Comparison of ENCODE assay signal across 11 cellular contexts in genomic region chr20:36473164-36473563, GRCh38.
A peak's percentile ranks its signal among the peaks of the same experiment; 100 is the strongest.
DNase-seq lines count a peak whose midpoint lies in the region; ATAC-seq and TF ChIP-seq lines count a peak whose summit lies in the region.
"Had no signal": no experiment of that assay in that cellular context is flagged by ENCODE, and none has a peak within 500 bp of the region (broad histone marks: within the 10 kb centered on the region; RNA-seq: fewer than 3 reads in every experiment).

No MANE protein-coding gene starts in this region.

- H3K27ac Mint-ChIP-seq in activated naive CD4-positive, alpha-beta T cell treated with anti-CD3 and anti-CD28 coated beads, Interleukin-2, amount 10 ng/mL, durations not matched to agents 7 days and 5 days, result peak overlapping the region; percentile 92
- H3K27ac Mint-ChIP-seq in activated naive CD4-positive, alpha-beta T cell treated with anti-CD3 and anti-CD28 coated beads, Interleukin-2, amount 50 U/mL, for 72 hours, result peak overlapping the region in 1 of 2 donors; percentile 84

- H3K27ac ChIP-seq in mesendoderm (ENCODE audit: low read depth, low read length) (no peak overlapping the region), tibial artery (peak overlapping the region; percentile 91 to 99), PC-3 (ENCODE audit: low read length) (no peak overlapping the region)
- H3K27ac ChIP-seq: PC-9 had no signal

- BruUV-seq in PC-3 (replicated peaks; lab: Mats Ljungman, UMichigan), result no TSS peak

- H3K4me2 ChIP-seq in mesendoderm (ENCODE audit: low read length), result no peak overlapping the region
- no peak overlapping the region; the same call in 1 of the 2 replicates for H3K4me2 ChIP-seq in PC-3 (ENCODE audit: low read length)
- H3K4me2 ChIP-seq: PC-9 had no signal

- no peak overlapping the region for H4K8ac ChIP-seq in mesendoderm (ENCODE audit: low read depth, low read length)

- no peak overlapping the region for H2BK120ac ChIP-seq in mesendoderm (ENCODE audit: low read depth, low read length)

- no peaks in the 10 kb centered on the region for H3K9me3 Mint-ChIP-seq in activated naive CD4-positive, alpha-beta T cell treated with anti-CD3 and anti-CD28 coated beads, Interleukin-2, amount 10 ng/mL, durations not matched to agents 7 days and 5 days
- no peaks in the 10 kb centered on the region for H3K9me3 Mint-ChIP-seq in activated naive CD4-positive, alpha-beta T cell treated with anti-CD3 and anti-CD28 coated beads, Interleukin-2, amount 50 U/mL, for 72 hours
- H3K9me3 Mint-ChIP-seq: activated CD4-positive, alpha-beta memory T cell treated with anti-CD3 and anti-CD28 coated beads for 36 hours had no signal

- ATAC-seq in activated naive CD4-positive, alpha-beta T cell treated with anti-CD3 and anti-CD28 coated beads, Interleukin-2, amount 50 U/mL, for 72 hours, result no peak
- ATAC-seq in PC-3, result no peak

- H3K9ac ChIP-seq in adipocyte (ENCODE audit: low read length) (peak overlapping the region; percentile 78), mesendoderm (ENCODE audit: low read length) (peak overlapping the region; percentile 35), PC-3 (ENCODE audit: low read length) (no peak overlapping the region)

- H3K79me2 ChIP-seq in mesendoderm (ENCODE audit: control insufficient read depth, insufficient read depth, low read length) (peaks cover 27% of the 10 kb centered on the region), PC-3 (ENCODE audit: low read length) (peaks cover 92% of the 10 kb centered on the region)

- H3K9me3 ChIP-seq in adipocyte (ENCODE audit: control insufficient read depth, low read length) (no peaks in the 10 kb centered on the region), tibial artery (no peaks in the 10 kb centered on the region), PC-3 (ENCODE audit: low read length) (no peaks in the 10 kb centered on the region)

- POLR2A ChIA-PET in PC-3 (lab: Charles Lee; ENCODE audit: unreplicated experiment), result no interaction called here

- H3K4me3 ChIP-seq in adipocyte (ENCODE audit: low read length) (peak overlapping the region; percentile 67), mesendoderm (ENCODE audit: low read length) (no peak overlapping the region), tibial artery (peak overlapping the region; percentile 37 to 43), PC-3 (ENCODE audit: low read length) (no peak overlapping the region)
- H3K4me3 ChIP-seq: PC-9 had no signal

- no peak overlapping the region for H2BK15ac ChIP-seq in mesendoderm (replicated peaks; ENCODE audit: low read depth)

- TF ChIP-seq CTCF in tibial artery (IDR thresholded peaks at IDR 0.05) (no peak), PC-3 (conservative IDR thresholded peaks at IDR 0.05; ENCODE audit: low read depth, low read length) (no peak)

- H3K36me3 ChIP-seq in adipocyte (ENCODE audit: control insufficient read depth, insufficient read depth, low read length, severe bottlenecking) (no peaks in the 10 kb centered on the region), mesendoderm (ENCODE audit: control insufficient read depth, insufficient read depth, low read length) (no peaks in the 10 kb centered on the region), tibial artery (peaks cover 0 to 4% (median 0%) of the 10 kb centered on the region in 3 donors), PC-3 (ENCODE audit: low read depth, low read length) (no peaks in the 10 kb centered on the region; the same call in 1 of the 2 replicates)

- intact Hi-C loops in tibial artery (cut with DNase I; ENCODE audit: low total_unique reads), result no loop called here
- intact Hi-C loops in PC-3 (cut with micrococcal nuclease), result no loop called here

- H3K4me1 Mint-ChIP-seq in activated naive CD4-positive, alpha-beta T cell treated with anti-CD3 and anti-CD28 coated beads, Interleukin-2, amount 10 ng/mL, durations not matched to agents 7 days and 5 days, result peaks cover 54% of the 10 kb centered on the region

- peak overlapping the region; percentile 28 for H3K56ac ChIP-seq in mesendoderm (ENCODE audit: low read length)

- H3F3A ChIP-seq in PC-3 (ENCODE audit: low read length, unreplicated experiment), result no peaks in the 10 kb centered on the region

- peak overlapping the region; percentile 70 for H3K4me3 Mint-ChIP-seq in activated naive CD4-positive, alpha-beta T cell treated with anti-CD3 and anti-CD28 coated beads, Interleukin-2, amount 10 ng/mL, durations not matched to agents 7 days and 5 days

- H3K4ac ChIP-seq in mesendoderm (ENCODE audit: low read depth, low read length), result no peak overlapping the region

- CTCF ChIA-PET in activated naive CD4-positive, alpha-beta T cell treated with anti-CD3 and anti-CD28 coated beads, Interleukin-2, amount 10 ng/mL, durations not matched to agents 7 days and 5 days (lab: Charles Lee), result interaction anchor here (0.7 to 1.0 kb wide), 2 partner anchors 9 to 33 kb away, joined by 3 read pairs; no protein-coding TSS in a partner anchor
- CTCF ChIA-PET in PC-3 (lab: Charles Lee), result interaction anchor here (0.6 kb wide), 2 partner anchors 381 to 910 kb away, joined by 5 to 16 read pairs; no protein-coding TSS in a partner anchor

- no peak overlapping the region for H3K23ac ChIP-seq in mesendoderm (ENCODE audit: low read length)

- H3K18ac ChIP-seq in mesendoderm (ENCODE audit: low read length), result no peak overlapping the region

- peaks cover 47% of the 10 kb centered on the region for H3K4me1 ChIP-seq in adipocyte (ENCODE audit: control insufficient read depth, insufficient read depth, low read length)
- peaks cover 11% of the 10 kb centered on the region for H3K4me1 ChIP-seq in mesendoderm (ENCODE audit: control insufficient read depth, low read depth, low read length)
- H3K4me1 ChIP-seq in tibial artery, result peaks cover 0 to 98% (median 72%) of the 10 kb centered on the region in 4 donors
- H3K4me1 ChIP-seq in PC-3 (ENCODE audit: insufficient read depth, low read length), result peaks cover 26% of the 10 kb centered on the region

- peaks cover 18% of the 10 kb centered on the region for H3K79me1 ChIP-seq in mesendoderm (ENCODE audit: low read length)

- no peak overlapping the region for H2BK5ac ChIP-seq in mesendoderm (ENCODE audit: low read length)

- DNase-seq in activated naive CD4-positive, alpha-beta T cell treated with anti-CD3 and anti-CD28 coated beads, Interleukin-2, amount 10 ng/mL, durations not matched to agents 7 days and 5 days, result no peak
- no peak for DNase-seq in activated naive CD4-positive, alpha-beta T cell treated with anti-CD3 and anti-CD28 coated beads, Interleukin-2, amount 50 U/mL, for 72 hours (ENCODE audit: low spot score in 2 of 2)
- no peak for DNase-seq in adipocyte (ENCODE audit: low read depth)
- peak; percentile 63 for DNase-seq in mesendoderm
- DNase-seq in tibial artery, result no peak
- DNase-seq in DMS153 (lab: John Stamatoyannopoulos, UW), result no peak
- DNase-seq in GOT3 (lab: John Stamatoyannopoulos, UW), result no peak
- no peak for DNase-seq in PC-3
- DNase-seq: NCI-H1436 treated with DMSO at 0.1 percent for 48 hours had no signal

- H2AFZ ChIP-seq in PC-3 (ENCODE audit: low read length), result no peak overlapping the region
- H2AFZ ChIP-seq: PC-9 had no signal

- H4K20me1 ChIP-seq in PC-3 (ENCODE audit: low read length), result peaks cover 19% of the 10 kb centered on the region

- no peak overlapping the region for H2AK5ac ChIP-seq in mesendoderm (ENCODE audit: low read length)

- H3K36me3 Mint-ChIP-seq in activated naive CD4-positive, alpha-beta T cell treated with anti-CD3 and anti-CD28 coated beads, Interleukin-2, amount 10 ng/mL, durations not matched to agents 7 days and 5 days, result peaks cover 4% of the 10 kb centered on the region
- H3K36me3 Mint-ChIP-seq in activated naive CD4-positive, alpha-beta T cell treated with anti-CD3 and anti-CD28 coated beads, Interleukin-2, amount 50 U/mL, for 72 hours, result no peaks in the 10 kb centered on the region
- H3K36me3 Mint-ChIP-seq: activated CD4-positive, alpha-beta memory T cell treated with anti-CD3 and anti-CD28 coated beads for 36 hours had no signal

- H3K27me3 ChIP-seq in adipocyte (replicated peaks; ENCODE audit: control insufficient read depth, insufficient read depth, low read length) (no peaks in the 10 kb centered on the region), mesendoderm (ENCODE audit: insufficient read depth, low read length, poor library complexity) (no peaks in the 10 kb centered on the region), tibial artery (no peaks in the 10 kb centered on the region), PC-3 (ENCODE audit: low read length) (no peaks in the 10 kb centered on the region)

- no CpG with 5 or more reads among the region's 2 CpGs for WGBS in mesendoderm (ENCODE audit: extremely low coverage, insufficient coverage, low lambda C conversion rate)

- no peaks in the 10 kb centered on the region for H3K9me2 ChIP-seq in PC-3 (replicated peaks; ENCODE audit: low read length)

- no peak overlapping the region for H4K5ac ChIP-seq in mesendoderm (ENCODE audit: low read length)

- H3K27me3 Mint-ChIP-seq in activated naive CD4-positive, alpha-beta T cell treated with anti-CD3 and anti-CD28 coated beads, Interleukin-2, amount 10 ng/mL, durations not matched to agents 7 days and 5 days, result no peaks in the 10 kb centered on the region
- H3K27me3 Mint-ChIP-seq: activated CD4-positive, alpha-beta memory T cell treated with anti-CD3 and anti-CD28 coated beads for 36 hours had no signal

Comparison
In these comparisons a context has a peak if more than half of its experiments do, and no peak if none do; other contexts are left out.
1. H3K4me3 ChIP-seq: peak in adipocyte (single experiment) and tibial artery (2 of 2); none in mesendoderm (single experiment) and PC-3 (single experiment).
2. H3K27ac ChIP-seq: peak in tibial artery (2 of 2); none in mesendoderm (single experiment) and PC-3 (single experiment).